Comparison of ENCODE assay signal across 1 cellular context in genomic region chr3:37765591-37766219, GRCh38.
TF ChIP-seq lines count a peak whose summit lies in the region.

No MANE protein-coding gene starts in this region.

TF ChIP-seq in K562, 482 proteins besides CTCF, POLR2A, EP300 and RAD21 (continued from another document):
- TF ChIP-seq ZNF592 (IDR thresholded peaks at IDR 0.05) (no peak), DLX4 (CRISPR knock-in tag; IDR thresholded peaks at IDR 0.05) (no peak), MYBL2 (IDR thresholded peaks at IDR 0.05; ENCODE audit: low read depth) (no peak), MYBL2 (CRISPR knock-in tag; IDR thresholded peaks at IDR 0.05; ENCODE audit: borderline replicate concordance) (no peak), SMARCA4 (IDR thresholded peaks at IDR 0.05) (peak; percentile 89), NFE2 (IDR thresholded peaks at IDR 0.05; ENCODE audit: low read depth) (peak; percentile 30; the same call in 1 of the 2 replicates), ZNF668 (CRISPR knock-in tag; IDR thresholded peaks at IDR 0.05) (peak; percentile 52; the same call in 1 of the 2 replicates)
